ENCODE assay signal across 20 cellular contexts in the genomic region with DNA sequence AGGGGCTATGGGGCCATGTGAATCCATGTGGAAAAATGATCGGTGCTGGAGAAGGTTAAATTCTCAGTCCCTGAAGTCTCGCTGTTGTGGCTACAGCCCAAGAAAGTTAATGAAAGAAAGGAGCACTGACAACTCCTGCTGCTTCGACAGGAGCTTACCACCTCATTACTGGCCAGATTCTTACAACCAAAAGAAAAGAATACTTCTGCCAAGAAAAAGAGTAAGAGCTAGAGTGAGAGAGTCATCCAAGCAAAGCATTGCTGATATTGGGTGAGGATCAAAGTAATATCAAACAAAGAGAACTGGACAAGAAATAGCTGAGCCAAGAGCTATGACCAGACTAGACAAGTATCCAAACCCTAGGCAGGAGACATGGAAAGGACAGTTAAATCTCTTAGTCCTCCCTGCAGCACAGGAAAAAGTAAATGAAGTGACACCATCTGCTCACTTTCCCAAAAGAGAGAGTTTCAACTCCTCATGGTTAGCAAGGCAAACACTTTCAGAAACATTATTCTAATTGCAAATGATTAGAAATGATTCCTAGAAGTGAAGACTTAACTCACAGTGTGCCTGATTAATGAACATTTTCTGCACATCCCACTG.
A peak's percentile ranks its signal among the peaks of the same experiment; 100 is the strongest.
DNase-seq lines count a peak whose midpoint lies in the region; ATAC-seq, FAIRE-seq and TF ChIP-seq lines count a peak whose summit lies in the region.
"Had no signal": no experiment of that assay in that cellular context is flagged by ENCODE, and none has a peak within 500 bp of the region (broad histone marks: within the 10 kb centered on the region; RNA-seq: fewer than 3 reads in every experiment).

No MANE protein-coding gene starts in this region.

- no peak overlapping the region for H3K18ac ChIP-seq in H1 (ENCODE audit: extremely low read depth, low read length)

- no peak overlapping the region for H3K4me3 Mint-ChIP-seq in mesothelial cell of epicardium
- no peak overlapping the region for H3K4me3 Mint-ChIP-seq in activated naive CD8-positive, alpha-beta T cell treated with anti-CD3 and anti-CD28 coated beads for 36 hours
- H3K4me3 Mint-ChIP-seq: CD4-positive, alpha-beta memory T cell; effector memory CD8-positive, alpha-beta T cell; T-helper 2 cell treated with Interferon-gamma antibody and Interleukin-4, amounts not matched to agents 5 μg/mL and 100 μg/mL, for 36 hours had no signal

- POLR2A ChIA-PET in H1 (lab: Charles Lee; ENCODE audit: partially characterized antibody): no interaction called here

- H3K9me3 Mint-ChIP-seq in mesothelial cell of epicardium: no peaks in the 10 kb centered on the region
- H3K9me3 Mint-ChIP-seq in activated naive CD8-positive, alpha-beta T cell treated with anti-CD3 and anti-CD28 coated beads for 36 hours: no peaks in the 10 kb centered on the region
- H3K9me3 Mint-ChIP-seq: effector memory CD8-positive, alpha-beta T cell; T-helper 2 cell treated with Interferon-gamma antibody and Interleukin-4, amounts not matched to agents 5 μg/mL and 100 μg/mL, for 36 hours had no signal

- H3K4me3 ChIP-seq in mammary epithelial cell (replicated peaks in 1 of 3; ENCODE audit: insufficient read depth in 1 of 3, low read depth in 2 of 3, low read length in 3 of 3) (no peak overlapping the region), breast epithelium (no peak overlapping the region), H1 (ENCODE audit: extremely low read depth in 1 of 4, insufficient read depth in 2 of 4, low read depth in 3 of 4, low read length in 4 of 4) (no peak overlapping the region)
- H3K4me3 ChIP-seq: gastrocnemius medialis, lung, skin epidermis, tibial artery had no signal

- no peak overlapping the region for H2BK120ac ChIP-seq in H1 (replicated peaks; ENCODE audit: low read depth, low read length)

- no peaks in the 10 kb centered on the region; the same call in 1 of the 2 replicates for H3K23me2 ChIP-seq in H1 (ENCODE audit: low read depth, low read length)

- no peak overlapping the region for H3K23ac ChIP-seq in H1 (ENCODE audit: insufficient read length)

- H3K79me1 ChIP-seq in H1 (ENCODE audit: low read depth, low read length): no peaks in the 10 kb centered on the region

- no peak overlapping the region for H3K56ac ChIP-seq in H1 (replicated peaks; ENCODE audit: insufficient read length, low read depth, low read length)

- H4K8ac ChIP-seq in H1 (ENCODE audit: extremely low read depth, insufficient read depth, low read length): no peak overlapping the region

- H3K27me3 ChIP-seq in mammary epithelial cell (ENCODE audit: insufficient read depth, low read length) (peaks cover 3% of the 10 kb centered on the region), breast epithelium (no peaks in the 10 kb centered on the region), H1 (replicated peaks in 1 of 4; ENCODE audit: control insufficient read depth in 3 of 4, extremely low read depth in 1 of 4, insufficient read depth in 3 of 4, low read length in 3 of 4) (no peaks in the 10 kb centered on the region)
- H3K27me3 ChIP-seq: gastrocnemius medialis, tibial artery had no signal

- no peaks in the 10 kb centered on the region for H3K4me1 ChIP-seq in mammary epithelial cell (ENCODE audit: insufficient read depth, low read length)
- no peaks in the 10 kb centered on the region for H3K4me1 ChIP-seq in breast epithelium
- no peaks in the 10 kb centered on the region for H3K4me1 ChIP-seq in H1 (replicated peaks in 1 of 4; ENCODE audit: control insufficient read depth in 3 of 4, insufficient read depth in 4 of 4, low read length in 3 of 4)
- H3K4me1 ChIP-seq: gastrocnemius medialis, tibial artery had no signal

- no peak overlapping the region for H2BK15ac ChIP-seq in H1 (ENCODE audit: low read length)

- no TSS peak for BruUV-seq in mammary epithelial cell (replicated peaks; lab: Mats Ljungman, UMichigan)

- no peak overlapping the region for H4K91ac ChIP-seq in H1 (replicated peaks; ENCODE audit: insufficient read length, low read length)

- no peaks in the 10 kb centered on the region for H3K36me3 Mint-ChIP-seq in mesothelial cell of epicardium
- H3K36me3 Mint-ChIP-seq in activated naive CD8-positive, alpha-beta T cell treated with anti-CD3 and anti-CD28 coated beads for 36 hours: no peaks in the 10 kb centered on the region
- H3K36me3 Mint-ChIP-seq: CD4-positive, alpha-beta memory T cell had no signal

- no peaks in the 10 kb centered on the region for H3K9me3 ChIP-seq in mammary epithelial cell (replicated peaks; ENCODE audit: insufficient read depth, low read length)
- H3K9me3 ChIP-seq in breast epithelium: no peaks in the 10 kb centered on the region
- H3K9me3 ChIP-seq in H1 (ENCODE audit: insufficient read depth in 2 of 2, low read depth in 1 of 2, low read length in 1 of 2): no peaks in the 10 kb centered on the region
- H3K9me3 ChIP-seq: gastrocnemius medialis, tibial artery had no signal

- no peak for TF ChIP-seq RAD21 in H1 (IDR thresholded peaks at IDR 0.05 in 1 of 2, conservative IDR thresholded peaks at IDR 0.05 in 1 of 2; ENCODE audit: low read depth in 2 of 2, low read length in 2 of 2)

- no peak for TF ChIP-seq EP300 in H1 (IDR thresholded peaks at IDR 0.05; ENCODE audit: borderline replicate concordance in 1 of 2, low read depth in 2 of 2, low read length in 2 of 2)

- H3K4me2 ChIP-seq in mammary epithelial cell (ENCODE audit: insufficient read depth, low read depth, low read length) (no peak overlapping the region), H1 (ENCODE audit: insufficient read depth in 1 of 2, low read depth in 2 of 2, low read length in 2 of 2) (no peak overlapping the region)

- no peak overlapping the region for H2BK20ac ChIP-seq in H1 (ENCODE audit: low read length)

- peak overlapping the region; percentile 7 for H2AFZ ChIP-seq in mammary epithelial cell (ENCODE audit: low read depth, low read length)
- 0 out of 2 replicates have a peak overlapping the region, but pooled peaks have one; percentile 24 for H2AFZ ChIP-seq in H1 (ENCODE audit: low read length)

- H3K36me3 ChIP-seq in mammary epithelial cell (ENCODE audit: insufficient read depth, low read length): no peaks in the 10 kb centered on the region
- no peaks in the 10 kb centered on the region for H3K36me3 ChIP-seq in breast epithelium
- no peaks in the 10 kb centered on the region for H3K36me3 ChIP-seq in H1 (ENCODE audit: control insufficient read depth in 2 of 4, insufficient read depth in 4 of 4, low read length in 3 of 4)
- H3K36me3 ChIP-seq: gastrocnemius medialis, tibial artery had no signal

- H3K79me2 ChIP-seq in mammary epithelial cell (ENCODE audit: insufficient read depth, low read length): no peaks in the 10 kb centered on the region
- no peaks in the 10 kb centered on the region for H3K79me2 ChIP-seq in H1 (ENCODE audit: control insufficient read depth in 1 of 2, insufficient read depth in 2 of 2, low read length in 2 of 2)

- H4K20me1 ChIP-seq in mammary epithelial cell (ENCODE audit: insufficient read depth, low read length) (no peaks in the 10 kb centered on the region), H1 (replicated peaks in 1 of 2; ENCODE audit: control insufficient read depth in 1 of 2, insufficient read depth in 2 of 2, low read length in 2 of 2) (no peaks in the 10 kb centered on the region)

- no peaks in the 10 kb centered on the region for H3K27me3 Mint-ChIP-seq in mesothelial cell of epicardium (ENCODE audit: low read depth)
- H3K27me3 Mint-ChIP-seq in activated naive CD8-positive, alpha-beta T cell treated with anti-CD3 and anti-CD28 coated beads for 36 hours: no peaks in the 10 kb centered on the region
- H3K27me3 Mint-ChIP-seq: CD4-positive, alpha-beta memory T cell; effector memory CD8-positive, alpha-beta T cell had no signal

- in situ Hi-C loops in mammary epithelial cell (cut with MboI; ENCODE audit: low sequenced_read_pairs in 2 of 2): no loop called here

- H3K4ac ChIP-seq in H1 (replicated peaks; ENCODE audit: insufficient read length, low read depth, low read length): no peak overlapping the region

- H3K14ac ChIP-seq in H1 (ENCODE audit: insufficient read length): no peak overlapping the region

- WGBS in mammary epithelial cell (ENCODE audit: low coverage, missing lambda C conversion rate): 0% methylated on average over 3 of the region's 3 CpGs
- 87% methylated on average over 3 of the region's 3 CpGs; no CpG with 5 or more reads in 1 of the 2 experiments for WGBS in H1 (ENCODE audit: extremely low coverage in 1 of 2, insufficient coverage in 1 of 2, insufficient read length in 1 of 2, insufficient replicate concordance in 2 of 2, low coverage in 1 of 2, low lambda C conversion rate in 2 of 2, missing lambda C conversion rate in 1 of 2), 2 experiments

- intact Hi-C loops in mammary epithelial cell (cut with micrococcal nuclease): no loop called here
- intact Hi-C loops in breast epithelium (cut with DNase I; ENCODE audit: low total_unique reads): no loop called here

- FAIRE-seq in H1 (lab: Jason Lieb, UNC): no peak
- FAIRE-seq: G401.6 had no signal

- dilution Hi-C loops in mammary epithelial cell (cut with HindIII; ENCODE audit: low sequenced_read_pairs): no loop called here

- H3K9ac ChIP-seq in mammary epithelial cell (ENCODE audit: insufficient read depth, low read length): no peak overlapping the region
- H3K9ac ChIP-seq in H1 (replicated peaks in 1 of 4; ENCODE audit: extremely low read depth in 1 of 4, low read depth in 3 of 4, low read length in 3 of 4): no peak overlapping the region

- ATAC-seq in HG02981 (IDR thresholded peaks at IDR 0.05; ENCODE audit: unreplicated experiment) (no peak), HG03095 (IDR thresholded peaks at IDR 0.05; ENCODE audit: unreplicated experiment) (no peak)
- ATAC-seq: effector memory CD8-positive, alpha-beta T cell; gastrocnemius medialis had no signal

- no peak for TF ChIP-seq CTCF in mammary epithelial cell (conservative IDR thresholded peaks at IDR 0.05 in 1 of 2, IDR thresholded peaks at IDR 0.05 in 1 of 2; ENCODE audit: extremely low read depth in 1 of 2, insufficient read depth in 1 of 2, low read depth in 1 of 2, low read length in 2 of 2)
- TF ChIP-seq CTCF in breast epithelium (IDR thresholded peaks at IDR 0.05): no peak
- TF ChIP-seq CTCF in H1 (IDR thresholded peaks at IDR 0.05; ENCODE audit: control extremely low read depth in 1 of 3, insufficient read depth in 1 of 3, low read depth in 1 of 3, low read length in 3 of 3): no peak
- TF ChIP-seq CTCF in mesothelial cell of epicardium (IDR thresholded peaks at IDR 0.05; ENCODE audit: unreplicated experiment): no peak

- H4K5ac ChIP-seq in H1 (ENCODE audit: insufficient read length, low read depth, low read length): no peak overlapping the region

- TF ChIP-seq POLR2A in breast epithelium (IDR thresholded peaks at IDR 0.05) (no peak), H1 (IDR thresholded peaks at IDR 0.05; ENCODE audit: control extremely low read depth in 1 of 2, low read depth in 2 of 2, low read length in 2 of 2) (no peak)

- H2BK12ac ChIP-seq in H1 (ENCODE audit: low read depth, low read length): no peak overlapping the region

- DNase-seq in mammary epithelial cell (no peak), breast epithelium (ENCODE audit: low spot score in 2 of 2) (no peak), H1 (ENCODE audit: low read depth in 1 of 2, low spot score in 2 of 2) (no peak), mesothelial cell of epicardium (ENCODE audit: low spot score in 2 of 2, unreplicated experiment in 2 of 2) (no peak)
- DNase-seq in central memory CD4-positive, alpha-beta T cell: no peak
- no peak for DNase-seq in activated naive CD8-positive, alpha-beta T cell treated with anti-CD3 and anti-CD28 coated beads for 36 hours
- DNase-seq: 8988T; activated naive CD4-positive, alpha-beta T cell treated with Interleukin-2 at 50 U/mL for 16 hours; CD4-positive, alpha-beta memory T cell; effector memory CD8-positive, alpha-beta T cell; gastrocnemius medialis; NCI-H146; NCI-H226; tibial artery had no signal

- CTCF ChIA-PET in mammary epithelial cell (lab: Charles Lee; ENCODE audit: low non-redundant PET) (no interaction called here), H1 (lab: Charles Lee; ENCODE audit: partially characterized antibody) (interaction anchor here (0.6 to 1.1 kb wide), 2 partner anchors 13 to 26 kb away, joined by 3 to 4 read pairs; no protein-coding TSS in a partner anchor)

- no peak overlapping the region for H2AK5ac ChIP-seq in H1 (ENCODE audit: low read depth, low read length)

- no peak overlapping the region for H2BK5ac ChIP-seq in H1 (ENCODE audit: low read depth, low read length)

- H3K27ac ChIP-seq in mammary epithelial cell (ENCODE audit: insufficient read depth, low read depth, low read length): no peak overlapping the region
- no peak overlapping the region for H3K27ac ChIP-seq in breast epithelium
- H3K27ac ChIP-seq in H1 (ENCODE audit: low read depth, low read length): no peak overlapping the region
- H3K27ac ChIP-seq: gastrocnemius medialis, skin epidermis, tibial artery had no signal

- peaks cover 3% of the 10 kb centered on the region for H3K4me1 Mint-ChIP-seq in mesothelial cell of epicardium
- H3K4me1 Mint-ChIP-seq in activated naive CD8-positive, alpha-beta T cell treated with anti-CD3 and anti-CD28 coated beads for 36 hours: no peaks in the 10 kb centered on the region
- H3K4me1 Mint-ChIP-seq: CD4-positive, alpha-beta memory T cell had no signal

- peak overlapping the region; percentile 19 for H3K27ac Mint-ChIP-seq in mesothelial cell of epicardium
- H3K27ac Mint-ChIP-seq in activated naive CD8-positive, alpha-beta T cell treated with anti-CD3 and anti-CD28 coated beads for 36 hours: no peak overlapping the region
- H3K27ac Mint-ChIP-seq: CD4-positive, alpha-beta memory T cell; effector memory CD8-positive, alpha-beta T cell; T-helper 2 cell treated with Interferon-gamma antibody and Interleukin-4, amounts not matched to agents 5 μg/mL and 100 μg/mL, for 36 hours had no signal
